In genomic region chrX:129982300-129983246, GRCh38 we compare ENCODE assay signal across 1 cellular context.
TF ChIP-seq lines count a peak whose summit lies in the region.

BCORL1 (plus strand) TSS chrX:129982635; CDS start chrX:130005232, 22,597 bp downstream.

TF ChIP-seq in K562, 482 proteins besides CTCF, POLR2A, EP300 and RAD21 (continued from another document):
- TF ChIP-seq ZBTB33 (CRISPR knock-in tag; IDR thresholded peaks at IDR 0.05) (peak; percentile 22; the same call in 1 of the 2 replicates), L3MBTL2 (IDR thresholded peaks at IDR 0.05) (peak; percentile 35; the same call in 1 of the 2 replicates)
